ENCODE assay signal across 38 cellular contexts in genomic region chr9:72701510-72701909, GRCh38.
"Had no signal": no experiment of that assay in that cellular context is flagged by ENCODE, and none has a peak within 500 bp of the region (broad histone marks: within the 10 kb centered on the region; RNA-seq: fewer than 3 reads in every experiment).

No MANE protein-coding gene starts in this region.

- DNase-seq: activated effector memory CD4-positive, alpha-beta T cell treated with anti-CD3 and anti-CD28 coated beads, Interleukin-2, amount 50 U/mL, for 16 hours; activated effector memory CD4-positive, alpha-beta T cell treated with Interleukin-2 at 50 U/mL for 16 hours; activated gamma-delta T cell; activated gamma-delta T cell treated with Interleukin-2 at 50 U/mL for 16 hours; activated naive CD4-positive, alpha-beta T cell; activated naive CD4-positive, alpha-beta T cell treated with anti-CD3 and anti-CD28 coated beads for 36 hours; activated naive CD4-positive, alpha-beta T cell treated with anti-CD3 and anti-CD28 coated beads, Interleukin-2, amount 10 ng/mL, durations not matched to agents 7 days and 5 days; activated naive CD4-positive, alpha-beta T cell treated with anti-CD3 and anti-CD28 coated beads, Interleukin-2, amount 50 U/mL, for 16 hours; activated naive CD4-positive, alpha-beta T cell treated with Interleukin-2 at 50 U/mL for 16 hours; activated naive CD8-positive, alpha-beta T cell treated with anti-CD3 and anti-CD28 coated beads for 36 hours; activated naive CD8-positive, alpha-beta T cell treated with anti-CD3 and anti-CD28 coated beads, Interleukin-2, amount 10 ng/mL, durations not matched to agents 7 days and 5 days; activated naive CD8-positive, alpha-beta T cell treated with anti-CD3 and anti-CD28 coated beads, Interleukin-2, amount 50 U/mL, for 24 hours; activated T-cell treated with anti-CD3 and anti-CD28 coated beads, Interleukin-2, amount 50 U/mL, for 1 hour; activated T-cell treated with anti-CD3 and anti-CD28 coated beads, Interleukin-2, amount 50 U/mL, for 24 hours; activated T-cell treated with anti-CD3 and anti-CD28 coated beads, Interleukin-2, amount 50 U/mL, for 4 hours; activated T-cell treated with anti-CD3 and anti-CD28 coated beads, Interleukin-2, amount 50 U/mL, for 48 hours; activated T-cell treated with anti-CD3 and anti-CD28 coated beads, Interleukin-2, amount 50 U/mL, for 72 hours; adrenal gland; amniotic stem cell; amygdala; anterior cingulate cortex; aorta; body of pancreas; brain microvascular endothelial cell; caudate nucleus; central memory CD4-positive, alpha-beta T cell; cerebellar nuclear complex had no signal

- H3K36me3 ChIP-seq: adrenal gland, ascending aorta, brain microvascular endothelial cell, breast epithelium, cardiac muscle cell had no signal

- H3K9me3 Mint-ChIP-seq: activated naive CD4-positive, alpha-beta T cell treated with anti-CD3 and anti-CD28 coated beads for 36 hours; activated naive CD4-positive, alpha-beta T cell treated with anti-CD3 and anti-CD28 coated beads, Interleukin-2, amount 10 ng/mL, durations not matched to agents 7 days and 5 days; activated naive CD4-positive, alpha-beta T cell treated with anti-CD3 and anti-CD28 coated beads, Interleukin-2, amount 50 U/mL, for 24 hours; activated naive CD4-positive, alpha-beta T cell treated with anti-CD3 and anti-CD28 coated beads, Interleukin-2, amount 50 U/mL, for 72 hours; activated naive CD8-positive, alpha-beta T cell treated with anti-CD3 and anti-CD28 coated beads for 36 hours; activated naive CD8-positive, alpha-beta T cell treated with anti-CD3 and anti-CD28 coated beads, Interleukin-2, amount 10 ng/mL, durations not matched to agents 7 days and 5 days; activated naive CD8-positive, alpha-beta T cell treated with anti-CD3 and anti-CD28 coated beads, Interleukin-2, amount 50 U/mL, for 24 hours; activated T-cell treated with anti-CD3 and anti-CD28 coated beads, Interleukin-2, amount 50 U/mL, for 24 hours; activated T-cell treated with anti-CD3 and anti-CD28 coated beads, Interleukin-2, amount 50 U/mL, for 4 hours; activated T-cell treated with anti-CD3 and anti-CD28 coated beads, Interleukin-2, amount 50 U/mL, for 72 hours; activated T-helper 1 cell treated with anti-CD3 and anti-CD28 coated beads, Interleukin-12 subunit alpha, Interleukin-12 subunit beta, Interleukin-2, Interleukin-4 antibody, amounts not matched to agents 30 ng/mL and 10 ng/mL and 1 ng/mL, durations not matched to agents 14 hours and 24 hours and 36 hours; activated T-helper 17 cell treated with anti-CD3 and anti-CD28 coated beads, Interleukin-2, amount 50 U/mL, for 72 hours; activated T-helper 2 cell treated with anti-CD3 and anti-CD28 coated beads, Interferon-gamma antibody, Interleukin-2, Interleukin-4, amounts not matched to agents 10 μg/mL and 5 μg/mL and 100 μg/mL, durations not matched to agents 14 hours and 24 hours and 36 hours; brain; central memory CD8-positive, alpha-beta T cell had no signal

- H3K36me3 Mint-ChIP-seq: activated naive CD4-positive, alpha-beta T cell treated with anti-CD3 and anti-CD28 coated beads, Interleukin-2, amount 10 ng/mL, durations not matched to agents 7 days and 5 days; activated naive CD4-positive, alpha-beta T cell treated with anti-CD3 and anti-CD28 coated beads, Interleukin-2, amount 50 U/mL, for 24 hours; activated naive CD4-positive, alpha-beta T cell treated with anti-CD3 and anti-CD28 coated beads, Interleukin-2, amount 50 U/mL, for 72 hours; activated naive CD8-positive, alpha-beta T cell; activated naive CD8-positive, alpha-beta T cell treated with anti-CD3 and anti-CD28 coated beads for 36 hours; activated naive CD8-positive, alpha-beta T cell treated with anti-CD3 and anti-CD28 coated beads, Interleukin-2, amount 10 ng/mL, durations not matched to agents 7 days and 5 days; brain had no signal

- ATAC-seq: activated naive CD4-positive, alpha-beta T cell treated with anti-CD3 and anti-CD28 coated beads, Interleukin-2, amount 50 U/mL, for 72 hours; activated naive CD8-positive, alpha-beta T cell treated with anti-CD3 and anti-CD28 coated beads, Interleukin-2, amount 50 U/mL, for 24 hours; activated T-cell treated with anti-CD3 and anti-CD28 coated beads, Interleukin-2, amount 50 U/mL, for 4 hours; activated T-cell treated with anti-CD3 and anti-CD28 coated beads, Interleukin-2, amount 50 U/mL, for 72 hours; activated T-helper 17 cell treated with anti-CD3 and anti-CD28 coated beads, Interleukin-2, amount 50 U/mL, for 72 hours; body of pancreas had no signal

- H3K27ac Mint-ChIP-seq: activated naive CD4-positive, alpha-beta T cell treated with anti-CD3 and anti-CD28 coated beads for 36 hours; activated naive CD4-positive, alpha-beta T cell treated with anti-CD3 and anti-CD28 coated beads, Interleukin-2, amount 10 ng/mL, durations not matched to agents 7 days and 5 days; activated naive CD4-positive, alpha-beta T cell treated with anti-CD3 and anti-CD28 coated beads, Interleukin-2, amount 50 U/mL, for 24 hours; activated naive CD4-positive, alpha-beta T cell treated with anti-CD3 and anti-CD28 coated beads, Interleukin-2, amount 50 U/mL, for 72 hours; activated naive CD8-positive, alpha-beta T cell; activated naive CD8-positive, alpha-beta T cell treated with anti-CD3 and anti-CD28 coated beads for 36 hours; activated naive CD8-positive, alpha-beta T cell treated with anti-CD3 and anti-CD28 coated beads, Interleukin-2, amount 10 ng/mL, durations not matched to agents 7 days and 5 days; activated naive CD8-positive, alpha-beta T cell treated with anti-CD3 and anti-CD28 coated beads, Interleukin-2, amount 50 U/mL, for 24 hours; activated T-cell treated with anti-CD3 and anti-CD28 coated beads, Interleukin-2, amount 50 U/mL, for 24 hours; activated T-cell treated with anti-CD3 and anti-CD28 coated beads, Interleukin-2, amount 50 U/mL, for 72 hours; activated T-helper 1 cell treated with anti-CD3 and anti-CD28 coated beads, Interleukin-12 subunit alpha, Interleukin-12 subunit beta, Interleukin-2, Interleukin-4 antibody, amounts not matched to agents 30 ng/mL and 10 ng/mL and 1 ng/mL, durations not matched to agents 14 hours and 24 hours and 36 hours; activated T-helper 17 cell treated with anti-CD3 and anti-CD28 coated beads, Interleukin-2, amount 50 U/mL, for 72 hours; activated T-helper 2 cell treated with anti-CD3 and anti-CD28 coated beads, Interferon-gamma antibody, Interleukin-2, Interleukin-4, amounts not matched to agents 10 μg/mL and 5 μg/mL and 100 μg/mL, durations not matched to agents 14 hours and 24 hours and 36 hours had no signal

- H3K27ac ChIP-seq: adrenal gland, ascending aorta, body of pancreas, brain microvascular endothelial cell, breast epithelium, cardiac muscle cell had no signal

- H3K4me3 ChIP-seq: adrenal gland, ascending aorta, body of pancreas, breast epithelium, cardiac muscle cell had no signal

- H3K27me3 ChIP-seq: adrenal gland, ascending aorta, body of pancreas, brain microvascular endothelial cell, breast epithelium had no signal

- H3K4me1 ChIP-seq: adrenal gland, ascending aorta, body of pancreas, breast epithelium had no signal

- H3K27me3 Mint-ChIP-seq: activated naive CD4-positive, alpha-beta T cell treated with anti-CD3 and anti-CD28 coated beads, Interleukin-2, amount 10 ng/mL, durations not matched to agents 7 days and 5 days; activated naive CD4-positive, alpha-beta T cell treated with anti-CD3 and anti-CD28 coated beads, Interleukin-2, amount 50 U/mL, for 24 hours; activated naive CD8-positive, alpha-beta T cell; activated naive CD8-positive, alpha-beta T cell treated with anti-CD3 and anti-CD28 coated beads, Interleukin-2, amount 10 ng/mL, durations not matched to agents 7 days and 5 days; activated naive CD8-positive, alpha-beta T cell treated with anti-CD3 and anti-CD28 coated beads, Interleukin-2, amount 50 U/mL, for 24 hours; activated T-cell treated with anti-CD3 and anti-CD28 coated beads, Interleukin-2, amount 50 U/mL, for 24 hours; activated T-helper 17 cell treated with anti-CD3 and anti-CD28 coated beads, Interleukin-2, amount 50 U/mL, for 72 hours; brain had no signal

- H3K9me3 ChIP-seq: adrenal gland, ascending aorta, body of pancreas, breast epithelium had no signal

- H3K4me3 Mint-ChIP-seq: activated naive CD4-positive, alpha-beta T cell treated with anti-CD3 and anti-CD28 coated beads for 36 hours; activated naive CD4-positive, alpha-beta T cell treated with anti-CD3 and anti-CD28 coated beads, Interleukin-2, amount 10 ng/mL, durations not matched to agents 7 days and 5 days; activated naive CD4-positive, alpha-beta T cell treated with anti-CD3 and anti-CD28 coated beads, Interleukin-2, amount 50 U/mL, for 24 hours; activated naive CD8-positive, alpha-beta T cell; activated naive CD8-positive, alpha-beta T cell treated with anti-CD3 and anti-CD28 coated beads for 36 hours; activated naive CD8-positive, alpha-beta T cell treated with anti-CD3 and anti-CD28 coated beads, Interleukin-2, amount 10 ng/mL, durations not matched to agents 7 days and 5 days; activated naive CD8-positive, alpha-beta T cell treated with anti-CD3 and anti-CD28 coated beads, Interleukin-2, amount 50 U/mL, for 24 hours; activated T-cell treated with anti-CD3 and anti-CD28 coated beads, Interleukin-2, amount 50 U/mL, for 24 hours; activated T-cell treated with anti-CD3 and anti-CD28 coated beads, Interleukin-2, amount 50 U/mL, for 4 hours; activated T-cell treated with anti-CD3 and anti-CD28 coated beads, Interleukin-2, amount 50 U/mL, for 72 hours; activated T-helper 1 cell treated with anti-CD3 and anti-CD28 coated beads, Interleukin-12 subunit alpha, Interleukin-12 subunit beta, Interleukin-2, Interleukin-4 antibody, amounts not matched to agents 30 ng/mL and 10 ng/mL and 1 ng/mL, durations not matched to agents 14 hours and 24 hours and 36 hours; activated T-helper 17 cell treated with anti-CD3 and anti-CD28 coated beads, Interleukin-2, amount 50 U/mL, for 72 hours; central memory CD8-positive, alpha-beta T cell had no signal

- H3K4me1 Mint-ChIP-seq: activated naive CD4-positive, alpha-beta T cell treated with anti-CD3 and anti-CD28 coated beads, Interleukin-2, amount 10 ng/mL, durations not matched to agents 7 days and 5 days; activated naive CD4-positive, alpha-beta T cell treated with anti-CD3 and anti-CD28 coated beads, Interleukin-2, amount 50 U/mL, for 24 hours; activated naive CD8-positive, alpha-beta T cell treated with anti-CD3 and anti-CD28 coated beads for 36 hours; activated naive CD8-positive, alpha-beta T cell treated with anti-CD3 and anti-CD28 coated beads, Interleukin-2, amount 10 ng/mL, durations not matched to agents 7 days and 5 days; activated naive CD8-positive, alpha-beta T cell treated with anti-CD3 and anti-CD28 coated beads, Interleukin-2, amount 50 U/mL, for 24 hours; activated T-helper 17 cell treated with anti-CD3 and anti-CD28 coated beads, Interleukin-2, amount 50 U/mL, for 72 hours; central memory CD8-positive, alpha-beta T cell had no signal
